Comparison of ENCODE assay signal across 8 cellular contexts in genomic region chr1:151061012-151061401, GRCh38. TPM values are rescaled to one million over a fixed set of nuclear protein-coding genes. Genes with fewer than 3 reads are reported as not detected.
A peak's percentile ranks its signal among the peaks of the same experiment; 100 is the strongest.
DNase-seq lines count a peak whose midpoint lies in the region; ATAC-seq and TF ChIP-seq lines count a peak whose summit lies in the region.

No MANE protein-coding gene starts in this region.

- peaks cover 36% of the 10 kb centered on the region for H3K4me1 ChIP-seq in OCI-LY7 (ENCODE audit: insufficient read depth, low read length, poor library complexity, severe bottlenecking)
- H3K4me1 ChIP-seq in stomach smooth muscle (ENCODE audit: control insufficient read depth, insufficient read depth, low read length) = peaks cover 37% of the 10 kb centered on the region

- peaks cover 60% of the 10 kb centered on the region for H3K79me2 ChIP-seq in OCI-LY7 (ENCODE audit: insufficient read depth, low read depth, low read length)

- DNase-seq in activated T-cell treated with anti-CD3 and anti-CD28 coated beads, Interleukin-2, amount 50 U/mL, for 4 hours = no peak
- no peak for DNase-seq in activated T-cell treated with anti-CD3 and anti-CD28 coated beads, Interleukin-2, amount 50 U/mL, for 1 hour
- no peak for DNase-seq in OCI-LY7 (ENCODE audit: low spot score)
- no peak for DNase-seq in epithelial cell of prostate (ENCODE audit: low read depth, low spot score)
- DNase-seq in activated gamma-delta T cell (lab: John Stamatoyannopoulos, UW) = no peak

- peaks cover 16% of the 10 kb centered on the region for H3K36me3 Mint-ChIP-seq in activated T-cell treated with anti-CD3 and anti-CD28 coated beads, Interleukin-2, amount 50 U/mL, for 4 hours (ENCODE audit: insufficient read depth)

- H3K27me3 Mint-ChIP-seq in activated T-cell treated with anti-CD3 and anti-CD28 coated beads, Interleukin-2, amount 50 U/mL, for 4 hours (ENCODE audit: low read depth) = no peaks in the 10 kb centered on the region

- peak overlapping the region; percentile 99 for H3K4me3 Mint-ChIP-seq in activated T-cell treated with anti-CD3 and anti-CD28 coated beads, Interleukin-2, amount 50 U/mL, for 4 hours

- peak overlapping the region; percentile 92 for H3K4me3 ChIP-seq in OCI-LY7 (ENCODE audit: low read depth, low read length, poor library complexity, severe bottlenecking)
- peak overlapping the region; percentile 97 to 98 for H3K4me3 ChIP-seq in stomach smooth muscle (ENCODE audit: low read length in 2 of 2)

- ATAC-seq in activated T-cell treated with anti-CD3 and anti-CD28 coated beads, Interleukin-2, amount 50 U/mL, for 4 hours = no peak
- ATAC-seq in HG02938 (IDR thresholded peaks at IDR 0.05; ENCODE audit: unreplicated experiment) (no peak), HG03135 (IDR thresholded peaks at IDR 0.05; ENCODE audit: unreplicated experiment) (no peak)

- POLR2A ChIA-PET in OCI-LY7 (lab: Charles Lee) = interaction anchor here (0.5 to 2.7 kb wide), 5 partner anchors 9 to 151 kb away, joined by 3 to 8 read pairs (median 5); partner anchors contain the start of gene BNIPL

- no TSS peak for BruUV-seq in OCI-LY7 (replicated peaks; lab: Mats Ljungman, UMichigan)

- no peaks in the 10 kb centered on the region for H3K9me2 ChIP-seq in OCI-LY7 (ENCODE audit: insufficient read depth, low read length)

- intact Hi-C loops in OCI-LY7 (cut with micrococcal nuclease; ENCODE audit: unreplicated experiment) = no loop called here

- peak overlapping the region in 1 of 2 donors; percentile 98 for H3K9ac ChIP-seq in stomach smooth muscle (ENCODE audit: low read length in 2 of 2)

- H3K9me3 Mint-ChIP-seq in activated T-cell treated with anti-CD3 and anti-CD28 coated beads, Interleukin-2, amount 50 U/mL, for 4 hours = no peaks in the 10 kb centered on the region

- peak overlapping the region; percentile 77; the same call in 1 of the 2 replicates for H2AFZ ChIP-seq in OCI-LY7 (ENCODE audit: low read length)

- H3K36me3 ChIP-seq in OCI-LY7 (ENCODE audit: insufficient read depth, low read length) = peaks cover 32% of the 10 kb centered on the region
- H3K36me3 ChIP-seq in stomach smooth muscle (ENCODE audit: control insufficient read depth in 2 of 2, insufficient read depth in 2 of 2, low read length in 2 of 2) = peaks cover 3 to 9% of the 10 kb centered on the region in 2 donors

- H3K27me3 ChIP-seq in stomach smooth muscle (ENCODE audit: control insufficient read depth in 1 of 2, insufficient read depth in 2 of 2, low read length in 2 of 2) = no peaks in the 10 kb centered on the region

- H4K20me1 ChIP-seq in OCI-LY7 (ENCODE audit: insufficient read depth, low read length) = peaks cover 14% of the 10 kb centered on the region; the same call in 1 of the 2 replicates

- CTCF ChIA-PET in OCI-LY7 (lab: Charles Lee; ENCODE audit: unreplicated experiment) = interaction anchor here (1.3 to 1.7 kb wide), 2 partner anchors 10 to 95 kb away, joined by 4 to 6 read pairs; partner anchors contain the start of genes GABPB2 and TNFAIP8L2

- H3K9me3 ChIP-seq in OCI-LY7 (ENCODE audit: low read length) (no peaks in the 10 kb centered on the region), stomach smooth muscle (ENCODE audit: control insufficient read depth in 2 of 2, low read length in 2 of 2) (no peaks in the 10 kb centered on the region)

- peaks cover 32% of the 10 kb centered on the region for H3K4me1 Mint-ChIP-seq in activated T-cell treated with anti-CD3 and anti-CD28 coated beads, Interleukin-2, amount 50 U/mL, for 4 hours (ENCODE audit: low read depth)

- no peak for TF ChIP-seq CTCF in OCI-LY7 (conservative IDR thresholded peaks at IDR 0.05; ENCODE audit: low read length)

- H3K4me2 ChIP-seq in OCI-LY7 (ENCODE audit: low read length) = peak overlapping the region; percentile 85

- H3K27ac ChIP-seq in OCI-LY7 (ENCODE audit: low read depth, low read length, poor library complexity, severe bottlenecking) = peak overlapping the region; percentile 68
- H3K27ac ChIP-seq in epithelial cell of prostate = peak overlapping the region; percentile 97
- peak overlapping the region; percentile 7 for H3K27ac ChIP-seq in stomach smooth muscle (ENCODE audit: low read length)

RNA-seq across cellular contexts. Expression of gene MLLT11, which starts 0.8 kb away (rescaled TPM):
- total RNA-seq in activated T-cell treated with anti-CD3 and anti-CD28 coated beads, Interleukin-2, amount 50 U/mL, for 4 hours = 1 to 10 TPM; 2.3 to 2.8 (median 2.6) TPM
- 4.2 and 4.7 TPM in 2 replicates for total RNA-seq in OCI-LY7 (2014; rRNA removed; shearing (Covaris generic))
- total RNA-seq in OCI-LY7 (2022) = 4.7 and 4.8 TPM in 2 replicates

RNA-seq across cellular contexts. Expression of gene CDC42SE1, which starts 1.6 kb away (rescaled TPM):
- total RNA-seq in activated T-cell treated with anti-CD3 and anti-CD28 coated beads, Interleukin-2, amount 50 U/mL, for 4 hours = 100 to 1,000 TPM; 126 to 148 (median 142) TPM
- total RNA-seq in OCI-LY7 (2014; rRNA removed; shearing (Covaris generic)) = 44.1 and 48.2 TPM in 2 replicates
- total RNA-seq in OCI-LY7 (2022) = 59.5 and 63.3 TPM in 2 replicates

RNA-seq across cellular contexts. Expression of gene GABPB2, which starts 9.6 kb away (rescaled TPM):
- total RNA-seq in activated T-cell treated with anti-CD3 and anti-CD28 coated beads, Interleukin-2, amount 50 U/mL, for 4 hours = 10 to 100 TPM; 22.0 to 25.7 (median 22.2) TPM
- 14.7 and 17.2 TPM in 2 replicates for total RNA-seq in OCI-LY7 (2014; rRNA removed; shearing (Covaris generic))
- total RNA-seq in OCI-LY7 (2022) = 18.2 and 20.0 TPM in 2 replicates

RNA-seq across cellular contexts. Expression of gene C1orf56, which starts 13.5 kb away (rescaled TPM):
- 1 to 10 TPM in 2 of 3 donors, under 1 TPM in 1; 0.99 to 1.3 (median 1.1) TPM for total RNA-seq in activated T-cell treated with anti-CD3 and anti-CD28 coated beads, Interleukin-2, amount 50 U/mL, for 4 hours
- total RNA-seq in OCI-LY7 (2014; rRNA removed; shearing (Covaris generic)) = 0.54 TPM in 1 of 2 replicates, not detected in the other
- total RNA-seq in OCI-LY7 (2022) = 0.25 TPM in 1 of 2 replicates, not detected in the other

RNA-seq across cellular contexts. Expression of gene BNIPL, which starts 24.6 kb away (rescaled TPM):
- under 1 TPM; 0.22 to 0.53 (median 0.28) TPM for total RNA-seq in activated T-cell treated with anti-CD3 and anti-CD28 coated beads, Interleukin-2, amount 50 U/mL, for 4 hours
- 1.6 and 2.1 TPM in 2 replicates for total RNA-seq in OCI-LY7 (2014; rRNA removed; shearing (Covaris generic))
- total RNA-seq in OCI-LY7 (2022) = 0.74 and 3.2 TPM in 2 replicates

Comparison
In these comparisons a context has a peak if more than half of its experiments do, and no peak if none do; other contexts are left out.
1. H3K27ac ChIP-seq: peak in every context shown above with its lines; median percentile 97 in epithelial cell of prostate; 68 in OCI-LY7; 7 in stomach smooth muscle.